ENCODE assay signal across 12 cellular contexts in genomic region chr17:45277992-45278391, GRCh38. TPM values are rescaled to one million over a fixed set of nuclear protein-coding genes. Genes with fewer than 3 reads are reported as not detected.
DNase-seq lines count a peak whose midpoint lies in the region; TF ChIP-seq lines count a peak whose summit lies in the region.
"Had no signal": no experiment of that assay in that cellular context is flagged by ENCODE, and none has a peak within 500 bp of the region (broad histone marks: within the 10 kb centered on the region; RNA-seq: fewer than 3 reads in every experiment).

No MANE protein-coding gene starts in this region.

- H3K36me3 ChIP-seq in breast epithelium (no peaks in the 10 kb centered on the region), esophagus squamous epithelium (peaks cover 14 to 75% (median 19%) of the 10 kb centered on the region in 3 donors), muscle layer of colon (ENCODE audit: insufficient read depth, low read length) (peaks cover 37% of the 10 kb centered on the region), vagina (peaks cover 0 to 27% of the 10 kb centered on the region in 2 donors)

- CTCF ChIA-PET in MCF 10A (lab: Yijun Ruan, JAX): interaction anchor here (0.6 to 16.2 kb wide), 24 partner anchors 11 to 566 kb away, joined by 3 to 229 read pairs (median 8); partner anchors contain the start of gene MAP3K14

- POLR2A ChIA-PET in MCF 10A (lab: Yijun Ruan, JAX): interaction anchor here (0.6 to 3.5 kb wide), 7 partner anchors 16 to 119 kb away, joined by 4 to 32 read pairs (median 6); no protein-coding TSS in a partner anchor

- H3K9me3 ChIP-seq in breast epithelium (no peaks in the 10 kb centered on the region), esophagus squamous epithelium (no peaks in the 10 kb centered on the region), muscle layer of colon (ENCODE audit: low read length) (no peaks in the 10 kb centered on the region), vagina (no peaks in the 10 kb centered on the region)
- H3K9me3 ChIP-seq: BE2C had no signal

- DNase-seq in breast epithelium (ENCODE audit: low spot score in 2 of 2) (no peak), MCF 10A (ENCODE audit: unreplicated experiment) (no peak), esophagus squamous epithelium (lab: John Stamatoyannopoulos, UW) (no peak), vagina (ENCODE audit: extremely low spot score in 2 of 2) (no peak), AG20443 (ENCODE audit: low spot score) (no peak), SHP77 (lab: John Stamatoyannopoulos, UW) (no peak), cerebellar nuclear complex (lab: John Stamatoyannopoulos, UW) (no peak)
- DNase-seq: activated gamma-delta T cell treated with Interleukin-2 at 50 U/mL for 16 hours, BE2C, NCI-H1417 treated with DMSO at 0.1 percent for 48 hours had no signal

- peak overlapping the region; percentile 75 to 79 for H3K27ac ChIP-seq in breast epithelium
- peak overlapping the region; percentile 19 to 77 (median 52) for H3K27ac ChIP-seq in esophagus squamous epithelium
- H3K27ac ChIP-seq in muscle layer of colon (ENCODE audit: low read depth, low read length): peak overlapping the region; percentile 77
- H3K27ac ChIP-seq in vagina: peak overlapping the region; percentile 46
- H3K27ac ChIP-seq: epithelial cell of prostate had no signal

- H3K9me3 Mint-ChIP-seq in MCF 10A (ENCODE audit: unreplicated experiment): no peaks in the 10 kb centered on the region

- H3K4me3 ChIP-seq in breast epithelium (no peak overlapping the region), esophagus squamous epithelium (no peak overlapping the region), muscle layer of colon (ENCODE audit: low read depth in 1 of 2, low read length in 2 of 2) (peak overlapping the region in 1 of 2 donors; percentile 33), vagina (no peak overlapping the region)

- peaks cover 9% of the 10 kb centered on the region for H3K4me1 Mint-ChIP-seq in MCF 10A (ENCODE audit: insufficient read depth, unreplicated experiment)

- intact Hi-C loops in breast epithelium (cut with DNase I; ENCODE audit: low total_unique reads) (no loop called here), MCF 10A (cut with micrococcal nuclease) (loop anchor here (1.0 to 5.0 kb wide), 3 partner anchors 38 to 107 kb away; no protein-coding TSS in a partner anchor), esophagus squamous epithelium (cut with DNase I) (loop anchor here (5.0 kb wide), 1 partner anchor 109 kb away; no protein-coding TSS in a partner anchor), vagina (cut with DNase I) (loop anchor here (2.0 to 5.0 kb wide), 2 partner anchors 39 to 109 kb away; partner anchors contain the start of gene MAP3K14)

- no peak overlapping the region for H3K9ac ChIP-seq in muscle layer of colon (ENCODE audit: low read length)

- peaks cover 0 to 6% of the 10 kb centered on the region in 2 donors for H3K4me1 ChIP-seq in breast epithelium
- H3K4me1 ChIP-seq in esophagus squamous epithelium: peaks cover 14 to 44% (median 17%) of the 10 kb centered on the region in 3 donors
- peaks cover 36% of the 10 kb centered on the region for H3K4me1 ChIP-seq in muscle layer of colon (ENCODE audit: insufficient read depth, low read length)
- peaks cover 29% of the 10 kb centered on the region for H3K4me1 ChIP-seq in vagina

- TF ChIP-seq POLR2A in breast epithelium (IDR thresholded peaks at IDR 0.05) (no peak), esophagus squamous epithelium (IDR thresholded peaks at IDR 0.05) (no peak), vagina (IDR thresholded peaks at IDR 0.05) (no peak)

- peaks cover 75% of the 10 kb centered on the region for H3K36me3 Mint-ChIP-seq in MCF 10A (ENCODE audit: insufficient read depth, unreplicated experiment)

- no peak overlapping the region for H3K4me3 Mint-ChIP-seq in MCF 10A (ENCODE audit: unreplicated experiment)

- H3K27me3 ChIP-seq in breast epithelium (no peaks in the 10 kb centered on the region), esophagus squamous epithelium (no peaks in the 10 kb centered on the region), muscle layer of colon (ENCODE audit: control insufficient read depth in 1 of 2, insufficient read depth in 2 of 2, low read length in 2 of 2) (no peaks in the 10 kb centered on the region), vagina (no peaks in the 10 kb centered on the region)
- H3K27me3 ChIP-seq: BE2C had no signal

- H3K27ac Mint-ChIP-seq in MCF 10A (ENCODE audit: low read depth, unreplicated experiment): no peak overlapping the region

- no peaks in the 10 kb centered on the region for H3K27me3 Mint-ChIP-seq in MCF 10A (ENCODE audit: insufficient read depth, unreplicated experiment)

- no peak for TF ChIP-seq CTCF in breast epithelium (IDR thresholded peaks at IDR 0.05)
- TF ChIP-seq CTCF in MCF 10A (IDR thresholded peaks at IDR 0.05; ENCODE audit: unreplicated experiment): no peak
- TF ChIP-seq CTCF in esophagus squamous epithelium (IDR thresholded peaks at IDR 0.05): no peak
- no peak for TF ChIP-seq CTCF in vagina (IDR thresholded peaks at IDR 0.05)

- no TSS peak for BruUV-seq in MCF 10A (replicated peaks; lab: Mats Ljungman, UMichigan)

- WGBS in esophagus squamous epithelium, 2 donors: 33 to 38% methylated on average over 7 of the region's 7 CpGs

RNA-seq across cellular contexts. Expression of gene SPATA32, which starts 16.1 kb away (rescaled TPM):
- total RNA-seq in breast epithelium (under 1 TPM in 1 of 3 donors, not detected in 2; 0.44 TPM), MCF 10A (2022) (not detected in 2 replicates), esophagus squamous epithelium (not detected), vagina (not detected)

RNA-seq across cellular contexts. Expression of gene MAP3K14, which starts 38.8 kb away (rescaled TPM):
- total RNA-seq in breast epithelium (10 to 100 TPM in 1 of 3 donors, 1 to 10 TPM in 2; 4.3 to 12.3 (median 6.9) TPM), MCF 10A (2022) (5.3 and 9.2 TPM in 2 replicates), esophagus squamous epithelium (10 to 100 TPM in 1 of 4 donors, 1 to 10 TPM in 3; 3.7 to 14.7 (median 6.7) TPM), vagina (9.8 TPM)

RNA-seq across cellular contexts. Expression of gene FMNL1, which starts 56.3 kb away (rescaled TPM):
- total RNA-seq in breast epithelium (10 to 100 TPM in 2 of 3 donors, 1 to 10 TPM in 1; 9.2 to 31.2 (median 10.8) TPM), MCF 10A (2022) (28.1 and 35.8 TPM in 2 replicates), esophagus squamous epithelium (10 to 100 TPM in 2 of 4 donors, 1 to 10 TPM in 2; 3.5 to 16.8 (median 6.9) TPM), vagina (22.1 TPM)
